26 cellular contexts compared by ENCODE assay signal in genomic region chr6:157539900-157540752, GRCh38.
DNase-seq lines count a peak whose midpoint lies in the region; ATAC-seq and TF ChIP-seq lines count a peak whose summit lies in the region.
"Had no signal": no experiment of that assay in that cellular context is flagged by ENCODE, and none has a peak within 500 bp of the region (broad histone marks: within the 10 kb centered on the region; RNA-seq: fewer than 3 reads in every experiment).

No MANE protein-coding gene starts in this region.

- no peaks in the 10 kb centered on the region for H3K36me3 Mint-ChIP-seq in type B pancreatic cell

- peaks cover 15% of the 10 kb centered on the region for H3K4me1 Mint-ChIP-seq in type B pancreatic cell (ENCODE audit: unreplicated experiment)

- TF ChIP-seq CTCF in colonic mucosa (IDR thresholded peaks at IDR 0.05) (no peak), type B pancreatic cell (conservative IDR thresholded peaks at IDR 0.05) (no peak), GM13977 (IDR thresholded peaks at IDR 0.05; ENCODE audit: extremely low read depth, insufficient read depth, missing control alignments) (no peak)

- H3K27me3 Mint-ChIP-seq in type B pancreatic cell, result peaks cover 3% of the 10 kb centered on the region
- H3K27me3 Mint-ChIP-seq: activated T-helper 17 cell treated with anti-CD3 and anti-CD28 coated beads, Interleukin-2, amount 50 U/mL, for 72 hours; central memory CD8-positive, alpha-beta T cell had no signal

- H3K27ac Mint-ChIP-seq in type B pancreatic cell, result peak overlapping the region; percentile 27
- H3K27ac Mint-ChIP-seq: activated naive CD8-positive, alpha-beta T cell; activated T-helper 17 cell treated with anti-CD3 and anti-CD28 coated beads, Interleukin-2, amount 50 U/mL, for 72 hours; mesothelial cell of epicardium had no signal

- H3K9me3 ChIP-seq in colonic mucosa, result no peaks in the 10 kb centered on the region
- H3K9me3 ChIP-seq: HAP-1, tibial artery had no signal

- peaks cover 11% of the 10 kb centered on the region for H3K4me1 ChIP-seq in colonic mucosa
- H3K4me1 ChIP-seq: HAP-1 had no signal

- H3K4me3 ChIP-seq in colonic mucosa, result no peak overlapping the region
- H3K4me3 ChIP-seq: HAP-1, tibial artery had no signal

- intact Hi-C loops in Right ventricle myocardium inferior (cut with DNase I) (no loop called here), cardiac septum (cut with DNase I) (no loop called here), colonic mucosa (cut with DNase I) (no loop called here)

- no peaks in the 10 kb centered on the region for H3K9me3 Mint-ChIP-seq in type B pancreatic cell
- H3K9me3 Mint-ChIP-seq: activated T-helper 17 cell treated with anti-CD3 and anti-CD28 coated beads, Interleukin-2, amount 50 U/mL, for 72 hours; central memory CD8-positive, alpha-beta T cell; mesothelial cell of epicardium had no signal

- H3K27ac ChIP-seq in colonic mucosa, result peak overlapping the region; percentile 47
- H3K27ac ChIP-seq: parathyroid adenoma, RWPE1, tibial artery had no signal

- in situ Hi-C loops in GM13977 (cut with MboI; ENCODE audit: low pct_unique_long_range_greater_than_20kb, low sequenced_read_pairs, unreplicated experiment), result no loop called here

- peak; percentile 61 for ATAC-seq in Right ventricle myocardium inferior
- ATAC-seq: activated T-helper 17 cell treated with anti-CD3 and anti-CD28 coated beads, Interleukin-2, amount 50 U/mL, for 72 hours; sciatic nerve; stimulated activated naive CD8-positive, alpha-beta T cell treated with anti-CD3 and anti-CD28 coated beads, Interleukin-15, amount 100 ng/mL, for 72 hours had no signal

- no peak for DNase-seq in Right ventricle myocardium inferior (ENCODE audit: missing footprints)
- no peak for DNase-seq in cardiac septum (ENCODE audit: low spot score)
- DNase-seq in colonic mucosa, result peak; percentile 68
- DNase-seq in mesenteric fat pad (ENCODE audit: low spot score), result peak; percentile 65
- DNase-seq in type B pancreatic cell (ENCODE audit: extremely low spot score, unreplicated experiment), result no peak
- DNase-seq in pons (ENCODE audit: low spot score), result no peak
- no peak for DNase-seq in NCI-H2227 treated with DMSO at 0.1 percent for 48 hours (lab: John Stamatoyannopoulos, UW)
- no peak for DNase-seq in GM13977 (ENCODE audit: low spot score)
- DNase-seq: activated CD4-positive, alpha-beta T cell treated with anti-CD3 and anti-CD28 coated beads, Interleukin-2, amount 10 ng/mL, durations not matched to agents 24 days and 14 days; activated CD8-positive, alpha-beta memory T cell treated with anti-CD3 and anti-CD28 coated beads, Interleukin-2, amount 50 U/mL, for 48 hours; IMR-90; NCI-H1105; NCI-H2081; NCI-H345; NCI-H748 treated with DMSO at 0.1 percent for 48 hours; stimulated activated CD4-positive, alpha-beta T cell treated with anti-CD3 and anti-CD28 coated beads, Interleukin-15, amount 100 ng/mL, for 24 hours; stimulated activated naive CD8-positive, alpha-beta T cell treated with anti-CD3 and anti-CD28 coated beads, Interleukin-15, amount 100 ng/mL, for 72 hours; tibial artery had no signal

- no peak overlapping the region for H3K9ac ChIP-seq in colonic mucosa (ENCODE audit: low read depth in 2 of 2, low read length in 2 of 2)
- H3K9ac ChIP-seq: parathyroid adenoma had no signal

- H3K27me3 ChIP-seq in colonic mucosa, result no peaks in the 10 kb centered on the region
- H3K27me3 ChIP-seq: tibial artery had no signal

- no peak overlapping the region for H3K4me3 Mint-ChIP-seq in type B pancreatic cell
- H3K4me3 Mint-ChIP-seq: activated CD4-positive, alpha-beta T cell treated with anti-CD3 and anti-CD28 coated beads, Interleukin-2, amount 10 ng/mL, durations not matched to agents 24 days and 14 days; activated naive CD8-positive, alpha-beta T cell; activated T-helper 17 cell treated with anti-CD3 and anti-CD28 coated beads, Interleukin-2, amount 50 U/mL, for 72 hours; central memory CD8-positive, alpha-beta T cell; mesothelial cell of epicardium; stimulated activated naive CD8-positive, alpha-beta T cell treated with anti-CD3 and anti-CD28 coated beads, Interleukin-15, amount 100 ng/mL, for 72 hours had no signal

- no peaks in the 10 kb centered on the region for H3K36me3 ChIP-seq in colonic mucosa
- H3K36me3 ChIP-seq: HAP-1 had no signal

Comparison
In these comparisons a context has a peak if more than half of its experiments do, and no peak if none do; other contexts are left out.
1. DNase-seq: peak in colonic mucosa (single experiment) and mesenteric fat pad (single experiment); none in Right ventricle myocardium inferior (single experiment), cardiac septum (single experiment), type B pancreatic cell (single experiment), pons (single experiment), NCI-H2227 treated with DMSO at 0.1 percent for 48 hours (single experiment) and GM13977 (single experiment).